In the genomic region with DNA sequence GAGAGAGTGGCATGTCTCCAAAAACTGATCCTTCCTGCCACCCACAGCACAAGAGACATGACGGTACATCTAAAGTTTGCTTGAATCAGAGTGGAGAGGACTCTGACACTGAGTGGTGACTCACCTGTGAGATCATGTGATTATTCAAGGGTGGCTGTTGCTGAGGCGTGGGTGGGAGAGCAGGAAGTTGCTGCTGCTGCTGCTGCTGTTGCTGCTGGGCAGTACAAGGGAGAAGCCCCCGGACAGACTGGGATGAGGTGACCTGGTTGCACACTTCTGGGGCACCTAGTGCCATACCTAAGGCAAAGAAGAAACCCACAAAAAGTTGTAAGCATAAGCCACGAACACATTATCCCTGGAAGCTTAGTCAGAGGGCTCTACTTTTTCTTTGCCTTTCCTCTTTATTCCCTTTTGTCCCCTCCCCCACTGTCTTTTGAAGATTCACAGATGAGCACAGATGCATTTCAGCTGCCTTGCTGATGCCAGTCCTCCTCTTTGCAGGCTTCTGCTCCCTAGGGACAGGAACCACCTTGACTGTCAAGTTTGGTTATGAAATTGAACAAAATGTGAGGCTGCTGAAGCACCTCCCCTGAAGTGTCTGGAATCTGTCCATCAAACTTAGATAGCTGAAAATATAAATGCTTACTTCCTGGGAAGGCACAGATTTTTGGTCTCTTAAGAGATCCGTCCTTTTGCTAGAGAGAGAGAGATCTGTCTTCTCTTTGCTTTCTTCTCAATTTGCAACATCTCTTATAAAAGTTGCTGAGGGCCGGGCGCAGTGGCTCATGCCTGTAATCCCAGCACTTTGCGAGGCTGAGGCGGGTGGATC, we compare ENCODE assay signal across 8 cellular contexts.
DNase-seq lines count a peak whose midpoint lies in the region; ATAC-seq lines count a peak whose summit lies in the region.

No MANE protein-coding gene starts in this region.

- peak overlapping the region; percentile 57 for H3K4me3 ChIP-seq in ACC112 (ENCODE audit: low read depth, low read length)

- peaks cover 17% of the 10 kb centered on the region for H3K4me1 ChIP-seq in ACC112 (ENCODE audit: control insufficient read depth, insufficient read depth, low read length, unreplicated experiment)

- DNase-seq in RKO (ENCODE audit: low spot score) = peak; percentile 98
- DNase-seq in activated naive CD4-positive, alpha-beta T cell treated with Interleukin-2 at 50 U/mL for 16 hours = peak; percentile 75
- peak; percentile 98 for DNase-seq in iris pigment epithelial cell (ENCODE audit: low read depth)
- peak; percentile 49 to 59 for DNase-seq in stimulated activated CD4-positive, alpha-beta T cell treated with anti-CD3 and anti-CD28 coated beads, Interleukin-2, amount 100 ng/mL, for 48 hours
- no peak for DNase-seq in NCI-H774 (lab: John Stamatoyannopoulos, UW)

- no peaks in the 10 kb centered on the region for H3K36me3 ChIP-seq in ACC112 (ENCODE audit: insufficient read depth, low read length)

- ATAC-seq in GM18861 (IDR thresholded peaks at IDR 0.05; ENCODE audit: unreplicated experiment) (peak; percentile 82), HG03066 (IDR thresholded peaks at IDR 0.05; ENCODE audit: low read depth, unreplicated experiment) (peak; percentile 94)

- H3K27me3 ChIP-seq in ACC112 (ENCODE audit: insufficient read depth, low read length) = no peaks in the 10 kb centered on the region

- peak overlapping the region; percentile 78 for H3K27ac ChIP-seq in ACC112 (ENCODE audit: low read depth, low read length)

- H2AFZ ChIP-seq in ACC112 (ENCODE audit: low read length, unreplicated experiment) = peak overlapping the region; percentile 51

- H3K79me2 ChIP-seq in ACC112 (ENCODE audit: control insufficient read depth, insufficient read depth, low read length, unreplicated experiment) = no peaks in the 10 kb centered on the region
